In the genomic region with DNA sequence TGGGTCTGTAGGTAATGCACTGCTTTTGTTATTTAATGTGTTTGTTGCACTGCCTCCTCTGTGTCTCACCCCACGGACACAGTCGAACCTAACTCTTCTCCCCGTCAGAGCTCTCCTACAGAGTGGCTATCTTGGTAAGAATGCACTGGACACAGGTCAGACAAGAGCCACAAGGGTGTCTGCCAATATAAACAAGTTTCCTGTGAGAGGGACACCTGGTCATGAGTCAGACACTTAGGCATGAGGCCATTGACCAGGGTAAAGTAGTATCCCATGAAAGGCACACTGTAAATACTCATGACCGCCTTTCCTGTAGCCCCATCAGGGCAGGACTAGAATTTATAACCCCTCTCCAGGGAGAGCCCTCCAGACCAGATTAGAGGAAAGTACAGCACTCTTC, we compare ENCODE assay signal across 12 cellular contexts.
DNase-seq lines count a peak whose midpoint lies in the region; ATAC-seq, FAIRE-seq and TF ChIP-seq lines count a peak whose summit lies in the region.
"Had no signal": no experiment of that assay in that cellular context is flagged by ENCODE, and none has a peak within 500 bp of the region (broad histone marks: within the 10 kb centered on the region; RNA-seq: fewer than 3 reads in every experiment).

No MANE protein-coding gene starts in this region.

- no peaks in the 10 kb centered on the region for H3K9me3 Mint-ChIP-seq in activated naive CD4-positive, alpha-beta T cell treated with anti-CD3 and anti-CD28 coated beads, Interleukin-2, amount 50 U/mL, for 24 hours
- H3K9me3 Mint-ChIP-seq in astrocyte (ENCODE audit: unreplicated experiment): peaks cover 5% of the 10 kb centered on the region
- H3K9me3 Mint-ChIP-seq: mesothelial cell of epicardium had no signal

- H3K36me3 ChIP-seq in astrocyte (ENCODE audit: insufficient read depth, low read length): no peaks in the 10 kb centered on the region

- H3K27ac Mint-ChIP-seq in activated naive CD4-positive, alpha-beta T cell treated with anti-CD3 and anti-CD28 coated beads, Interleukin-2, amount 50 U/mL, for 24 hours: no peak overlapping the region
- peak overlapping the region; percentile 77 for H3K27ac Mint-ChIP-seq in astrocyte (ENCODE audit: unreplicated experiment)
- H3K27ac Mint-ChIP-seq: mesothelial cell of epicardium had no signal

- H3K79me2 ChIP-seq in astrocyte (ENCODE audit: insufficient read depth, low read length): no peaks in the 10 kb centered on the region

- H2AFZ ChIP-seq in astrocyte (ENCODE audit: low read depth, low read length): no peak overlapping the region

- H3K4me2 ChIP-seq in astrocyte (ENCODE audit: low read length): peak overlapping the region; percentile 62

- H3K36me3 Mint-ChIP-seq in activated naive CD4-positive, alpha-beta T cell treated with anti-CD3 and anti-CD28 coated beads, Interleukin-2, amount 50 U/mL, for 24 hours: peaks cover 4% of the 10 kb centered on the region
- peaks cover 7% of the 10 kb centered on the region for H3K36me3 Mint-ChIP-seq in astrocyte (ENCODE audit: low read depth, unreplicated experiment)

- H3K27me3 Mint-ChIP-seq in activated naive CD4-positive, alpha-beta T cell treated with anti-CD3 and anti-CD28 coated beads, Interleukin-2, amount 50 U/mL, for 24 hours: no peaks in the 10 kb centered on the region
- H3K27me3 Mint-ChIP-seq in astrocyte (ENCODE audit: low read depth, unreplicated experiment): peaks cover 7% of the 10 kb centered on the region

- H4K20me1 ChIP-seq in astrocyte (ENCODE audit: insufficient read depth, low read length): no peaks in the 10 kb centered on the region

- H3K9me3 ChIP-seq in astrocyte (ENCODE audit: insufficient read depth, low read depth, low read length): no peaks in the 10 kb centered on the region

- FAIRE-seq in astrocyte (lab: Jason Lieb, UNC) (no peak), urothelium cell line (lab: Jason Lieb, UNC) (no peak)

- DNase-seq in activated naive CD4-positive, alpha-beta T cell treated with anti-CD3 and anti-CD28 coated beads, Interleukin-2, amount 50 U/mL, for 16 hours: no peak
- peak; percentile 87 for DNase-seq in astrocyte (ENCODE audit: low read depth)
- peak; percentile 84 for DNase-seq in islet precursor cell
- DNase-seq in urothelium cell line (ENCODE audit: low spot score): peak; percentile 27
- no peak for DNase-seq in COR-L47 (lab: John Stamatoyannopoulos, UW)
- no peak for DNase-seq in NCI-H146 (lab: John Stamatoyannopoulos, UW)
- DNase-seq: activated CD4-positive, alpha-beta T cell treated with anti-CD3 and anti-CD28 coated beads for 48 hours; activated effector memory CD4-positive, alpha-beta T cell treated with anti-CD3 and anti-CD28 coated beads, Interleukin-2, amount 50 U/mL, for 16 hours; dorsolateral prefrontal cortex had no signal

- H3K4me1 Mint-ChIP-seq in activated naive CD4-positive, alpha-beta T cell treated with anti-CD3 and anti-CD28 coated beads, Interleukin-2, amount 50 U/mL, for 24 hours: peaks cover 36% of the 10 kb centered on the region
- H3K4me1 Mint-ChIP-seq in astrocyte (ENCODE audit: low read depth, unreplicated experiment): peaks cover 20% of the 10 kb centered on the region

- no peaks in the 10 kb centered on the region for H3K27me3 ChIP-seq in astrocyte (ENCODE audit: insufficient read depth, low read length)
- H3K27me3 ChIP-seq: dorsolateral prefrontal cortex had no signal

- ATAC-seq in GM21526 (IDR thresholded peaks at IDR 0.05; ENCODE audit: low FRiP score, unreplicated experiment): no peak

- TF ChIP-seq CTCF in astrocyte (IDR thresholded peaks at IDR 0.05; ENCODE audit: insufficient read depth, low read depth, low read length): no peak

- no peak overlapping the region for H3K4me3 ChIP-seq in astrocyte (ENCODE audit: insufficient read depth, low read depth, low read length)
- H3K4me3 ChIP-seq: dorsolateral prefrontal cortex had no signal

- H3K27ac ChIP-seq in astrocyte (ENCODE audit: low read depth, low read length): no peak overlapping the region

- H3K9ac ChIP-seq in astrocyte (ENCODE audit: low read length): no peak overlapping the region

- H3K4me3 Mint-ChIP-seq in activated naive CD4-positive, alpha-beta T cell treated with anti-CD3 and anti-CD28 coated beads, Interleukin-2, amount 50 U/mL, for 24 hours: peak overlapping the region; percentile 6
- no peak overlapping the region for H3K4me3 Mint-ChIP-seq in astrocyte (ENCODE audit: unreplicated experiment)
- H3K4me3 Mint-ChIP-seq: mesothelial cell of epicardium had no signal

- peaks cover 12% of the 10 kb centered on the region for H3K4me1 ChIP-seq in astrocyte (ENCODE audit: insufficient read depth, low read length)

Comparison
In these comparisons a context has a peak if more than half of its experiments do, and no peak if none do; other contexts are left out.
1. DNase-seq: peak in astrocyte (single experiment), islet precursor cell (single experiment) and urothelium cell line (single experiment); none in activated naive CD4-positive, alpha-beta T cell treated with anti-CD3 and anti-CD28 coated beads, Interleukin-2, amount 50 U/mL, for 16 hours (single experiment), COR-L47 (single experiment) and NCI-H146 (single experiment).